Comparison of ENCODE assay signal across 11 cellular contexts in genomic region chr13:112586334-112586733, GRCh38. TPM values are rescaled to one million over a fixed set of nuclear protein-coding genes. Genes with fewer than 3 reads are reported as not detected.
DNase-seq lines count a peak whose midpoint lies in the region; ATAC-seq and TF ChIP-seq lines count a peak whose summit lies in the region.
"Had no signal": no experiment of that assay in that cellular context is flagged by ENCODE, and none has a peak within 500 bp of the region (broad histone marks: within the 10 kb centered on the region; RNA-seq: fewer than 3 reads in every experiment).

No MANE protein-coding gene starts in this region.

- POLR2A ChIA-PET in CD8-positive, alpha-beta memory T cell (lab: Charles Lee), result no interaction called here

- H3K4me3 Mint-ChIP-seq in CD8-positive, alpha-beta memory T cell, result peak overlapping the region; percentile 87 to 95 (median 94)
- H3K4me3 Mint-ChIP-seq in HFFc6, result peak overlapping the region; percentile 94
- H3K4me3 Mint-ChIP-seq in activated naive CD8-positive, alpha-beta T cell treated with anti-CD3 and anti-CD28 coated beads, Interleukin-2, amount 50 U/mL, for 24 hours, result peak overlapping the region; percentile 93
- H3K4me3 Mint-ChIP-seq in nephron, result peak overlapping the region; percentile 95 to 99 (median 98)

- H3K27ac Mint-ChIP-seq in CD8-positive, alpha-beta memory T cell, result peak overlapping the region; percentile 0 to 95 (median 88)
- peak overlapping the region; percentile 93 for H3K27ac Mint-ChIP-seq in HFFc6
- H3K27ac Mint-ChIP-seq in activated naive CD8-positive, alpha-beta T cell treated with anti-CD3 and anti-CD28 coated beads, Interleukin-2, amount 50 U/mL, for 24 hours, result peak overlapping the region; percentile 90
- peak overlapping the region; percentile 95 to 99 (median 97) for H3K27ac Mint-ChIP-seq in nephron

- no peaks in the 10 kb centered on the region for H3K27me3 ChIP-seq in CD8-positive, alpha-beta memory T cell (ENCODE audit: insufficient read depth, low read length, poor library complexity, severe bottlenecking)
- no peaks in the 10 kb centered on the region for H3K27me3 ChIP-seq in foreskin keratinocyte
- H3K27me3 ChIP-seq: SJSA1, upper lobe of left lung had no signal

- H3K27me3 Mint-ChIP-seq in CD8-positive, alpha-beta memory T cell, result no peaks in the 10 kb centered on the region
- H3K27me3 Mint-ChIP-seq in HFFc6 (ENCODE audit: insufficient read depth) (no peaks in the 10 kb centered on the region), nephron (ENCODE audit: low read depth) (no peaks in the 10 kb centered on the region)
- H3K27me3 Mint-ChIP-seq in activated naive CD8-positive, alpha-beta T cell treated with anti-CD3 and anti-CD28 coated beads, Interleukin-2, amount 50 U/mL, for 24 hours, result no peaks in the 10 kb centered on the region

- no peak for DNase-seq in CD8-positive, alpha-beta memory T cell
- DNase-seq in HFFc6, result no peak
- DNase-seq in activated naive CD8-positive, alpha-beta T cell treated with anti-CD3 and anti-CD28 coated beads, Interleukin-2, amount 50 U/mL, for 24 hours, result no peak
- no peak for DNase-seq in foreskin keratinocyte
- DNase-seq in stimulated activated CD4-positive, alpha-beta T cell treated with anti-CD3 and anti-CD28 coated beads, Interleukin-2, amount 100 ng/mL, for 48 hours, result no peak
- no peak for DNase-seq in NCI-H1105 treated with DMSO at 0.1 percent for 48 hours (lab: John Stamatoyannopoulos, UW)
- DNase-seq: amygdala, upper lobe of left lung had no signal

- no peaks in the 10 kb centered on the region for H3K9me3 ChIP-seq in CD8-positive, alpha-beta memory T cell (ENCODE audit: low read length)
- H3K9me3 ChIP-seq: upper lobe of left lung had no signal

- no peak overlapping the region for H3K27ac ChIP-seq in CD8-positive, alpha-beta memory T cell (ENCODE audit: low read depth, low read length)
- H3K27ac ChIP-seq in foreskin keratinocyte, result no peak overlapping the region

- no peak overlapping the region for H3K4me3 ChIP-seq in CD8-positive, alpha-beta memory T cell (ENCODE audit: low read length)

- CTCF ChIA-PET in CD8-positive, alpha-beta memory T cell (lab: Charles Lee), result no interaction called here

- peaks cover 43 to 62% (median 58%) of the 10 kb centered on the region in 3 donors for H3K4me1 Mint-ChIP-seq in CD8-positive, alpha-beta memory T cell
- peaks cover 27% of the 10 kb centered on the region for H3K4me1 Mint-ChIP-seq in HFFc6 (ENCODE audit: low read depth)
- peaks cover 54% of the 10 kb centered on the region for H3K4me1 Mint-ChIP-seq in activated naive CD8-positive, alpha-beta T cell treated with anti-CD3 and anti-CD28 coated beads, Interleukin-2, amount 50 U/mL, for 24 hours
- H3K4me1 Mint-ChIP-seq in nephron, result peaks cover 19% of the 10 kb centered on the region

- peaks cover 0 to 12% (median 6%) of the 10 kb centered on the region in 3 donors for H3K36me3 Mint-ChIP-seq in CD8-positive, alpha-beta memory T cell
- H3K36me3 Mint-ChIP-seq in HFFc6 (ENCODE audit: low read depth) (no peaks in the 10 kb centered on the region), nephron (ENCODE audit: low read depth) (peaks cover 12% of the 10 kb centered on the region)
- H3K36me3 Mint-ChIP-seq in activated naive CD8-positive, alpha-beta T cell treated with anti-CD3 and anti-CD28 coated beads, Interleukin-2, amount 50 U/mL, for 24 hours (ENCODE audit: low read depth), result peaks cover 5% of the 10 kb centered on the region

- TF ChIP-seq CTCF in HFFc6 (IDR thresholded peaks at IDR 0.05) (no peak), nephron (IDR thresholded peaks at IDR 0.05; ENCODE audit: unreplicated experiment in 3 of 3) (no peak), foreskin keratinocyte (conservative IDR thresholded peaks at IDR 0.05) (no peak)

- ATAC-seq in activated naive CD8-positive, alpha-beta T cell treated with anti-CD3 and anti-CD28 coated beads, Interleukin-2, amount 50 U/mL, for 24 hours, result no peak
- no peak for ATAC-seq in HG03432 (IDR thresholded peaks at IDR 0.05; ENCODE audit: unreplicated experiment)
- ATAC-seq in foreskin keratinocyte, result no peak

- H3K4me1 ChIP-seq in CD8-positive, alpha-beta memory T cell (ENCODE audit: insufficient read depth, low read length), result peaks cover 21% of the 10 kb centered on the region
- peaks cover 9% of the 10 kb centered on the region for H3K4me1 ChIP-seq in foreskin keratinocyte

- no peaks in the 10 kb centered on the region for H3K9me3 Mint-ChIP-seq in CD8-positive, alpha-beta memory T cell
- H3K9me3 Mint-ChIP-seq in HFFc6, result no peaks in the 10 kb centered on the region
- H3K9me3 Mint-ChIP-seq in activated naive CD8-positive, alpha-beta T cell treated with anti-CD3 and anti-CD28 coated beads, Interleukin-2, amount 50 U/mL, for 24 hours, result no peaks in the 10 kb centered on the region
- no peaks in the 10 kb centered on the region for H3K9me3 Mint-ChIP-seq in nephron

- H3K36me3 ChIP-seq in CD8-positive, alpha-beta memory T cell (ENCODE audit: insufficient read depth, low read length), result no peaks in the 10 kb centered on the region
- H3K36me3 ChIP-seq: upper lobe of left lung had no signal

RNA-seq across cellular contexts. Expression of gene TUBGCP3, which starts 1.6 kb away (rescaled TPM):
- total RNA-seq in CD8-positive, alpha-beta memory T cell, result 10 to 100 TPM; 45.8 to 47.0 TPM
- polyA plus RNA-seq in CD8-positive, alpha-beta memory T cell, result 16.8 TPM
- 10 to 100 TPM; 16.5 to 28.5 (median 25.6) TPM for total RNA-seq in HFFc6 (2021; fragmentation: NEBNext Ultra II Directional; extraction: Animal tissue kit (Norgen Biotek cat#: 25700))
- total RNA-seq in foreskin keratinocyte, result 26.4 and 28.3 TPM in 2 replicates
- 10.0 and 10.4 TPM in 2 replicates for polyA plus RNA-seq in foreskin keratinocyte
